8 cellular contexts compared by ENCODE assay signal in the genomic region with DNA sequence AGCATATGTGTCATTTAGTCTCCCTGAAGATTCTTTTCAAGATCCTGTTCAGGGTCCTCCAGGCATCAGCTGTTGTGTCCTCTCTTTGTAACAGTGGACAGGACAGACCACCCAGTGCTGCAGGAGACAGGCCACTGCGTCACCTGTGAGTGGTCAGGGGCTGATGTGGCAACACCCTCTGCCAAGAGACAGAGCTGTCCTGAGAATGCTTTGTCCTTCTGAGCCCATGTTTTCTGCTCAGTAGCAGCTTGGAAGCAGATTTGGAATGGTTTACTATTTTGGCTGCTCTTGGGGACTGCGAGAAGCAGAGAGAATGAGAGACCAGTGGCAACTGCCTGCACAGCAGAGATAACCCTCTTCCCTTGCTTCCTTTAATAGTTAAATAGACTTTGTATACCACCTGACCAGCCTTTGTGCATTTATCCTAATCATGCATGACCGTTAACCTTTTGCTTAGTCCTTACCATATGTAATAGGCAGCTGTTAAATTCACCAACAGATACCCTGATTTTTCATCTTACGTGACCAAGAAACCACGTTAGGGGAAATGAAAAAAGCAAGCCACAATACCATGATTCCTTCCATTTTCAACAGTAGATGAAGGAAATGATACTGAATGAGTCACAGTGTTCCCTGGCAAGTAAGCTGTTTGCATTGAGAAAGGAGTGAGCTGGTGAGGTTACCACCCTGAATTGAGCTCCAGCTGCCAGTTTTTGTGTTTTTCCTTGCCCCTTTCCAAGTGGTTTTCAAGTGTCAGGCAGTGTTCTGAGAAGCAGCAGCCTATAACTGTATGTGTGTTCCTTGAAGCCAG. TPM values are rescaled to one million over a fixed set of nuclear protein-coding genes. Genes with fewer than 3 reads are reported as not detected.
DNase-seq lines count a peak whose midpoint lies in the region; ATAC-seq and TF ChIP-seq lines count a peak whose summit lies in the region.

No MANE protein-coding gene starts in this region.

- TF ChIP-seq POLR2A in body of pancreas (IDR thresholded peaks at IDR 0.05) = peak in 1 of 3 donors; percentile 30

- TF ChIP-seq CTCF in body of pancreas (IDR thresholded peaks at IDR 0.05) = peak in 2 of 7 experiments; percentile 3 to 5

- H3K4me1 ChIP-seq in body of pancreas = peaks cover 35% of the 10 kb centered on the region

- H3K9me3 ChIP-seq in body of pancreas = no peaks in the 10 kb centered on the region

- 31 to 52% methylated on average over 5 of the region's 5 CpGs for WGBS in body of pancreas, 2 donors

- H3K4me3 ChIP-seq in body of pancreas = no peak overlapping the region

- peak overlapping the region; percentile 72 to 82 (median 77) for H3K27ac ChIP-seq in body of pancreas

- H3K27me3 ChIP-seq in body of pancreas = no peaks in the 10 kb centered on the region

- intact Hi-C loops in body of pancreas (cut with DNase I) = no loop called here

- H3K36me3 ChIP-seq in body of pancreas (replicated peaks in 1 of 2; ENCODE audit: insufficient read depth in 1 of 2, low read depth in 2 of 2) = no peaks in the 10 kb centered on the region

- ATAC-seq in GM18498 (IDR thresholded peaks at IDR 0.05; ENCODE audit: unreplicated experiment) = peak; percentile 93
- ATAC-seq in HG02678 (IDR thresholded peaks at IDR 0.05; ENCODE audit: unreplicated experiment) = peak; percentile 95
- peak; percentile 94 for ATAC-seq in body of pancreas

- DNase-seq in A172 (ENCODE audit: low spot score) (peak; percentile 79), NAMALWA (ENCODE audit: low spot score) (peak; percentile 78), body of pancreas (peak; percentile 66 to 84 (median 79)), lung microvascular endothelial cell (ENCODE audit: low read depth in 2 of 2) (peak; percentile 51 to 93)
- DNase-seq in central memory CD4-positive, alpha-beta T cell = no peak
- no peak for DNase-seq in stimulated activated CD4-positive, alpha-beta T cell treated with anti-CD3 and anti-CD28 coated beads, Interleukin-12 subunit alpha, Interleukin-12 subunit beta, amount 100 ng/mL, for 4 hours

RNA-seq across cellular contexts. Expression of gene B3GALNT1, which starts 35.5 kb away (rescaled TPM):
- total RNA-seq in A172 (2014; rRNA removed; shearing (Covaris generic)) = 21.9 and 24.6 TPM in 2 replicates
- total RNA-seq in body of pancreas = 1 to 10 TPM; 4.6 to 7.0 TPM
- 6.3 and 8.7 TPM in 2 replicates for total RNA-seq in lung microvascular endothelial cell

Comparison
In these comparisons a context has a peak if more than half of its experiments do, and no peak if none do; other contexts are left out.
1. DNase-seq: peak in A172 (single experiment), NAMALWA (single experiment), body of pancreas (4 of 4) and lung microvascular endothelial cell (2 of 2); none in central memory CD4-positive, alpha-beta T cell (single experiment) and stimulated activated CD4-positive, alpha-beta T cell treated with anti-CD3 and anti-CD28 coated beads, Interleukin-12 subunit alpha, Interleukin-12 subunit beta, amount 100 ng/mL, for 4 hours (single experiment).
2. Peak in every context shown above with its lines, with median percentiles within 50 percentile points of each other: ATAC-seq.